Comparison of ENCODE assay signal across 29 cellular contexts in genomic region chr15:73744293-73744692, GRCh38. TPM values are rescaled to one million over a fixed set of nuclear protein-coding genes. Genes with fewer than 3 reads are reported as not detected.
"Had no signal": no experiment of that assay in that cellular context is flagged by ENCODE, and none has a peak within 500 bp of the region (broad histone marks: within the 10 kb centered on the region; RNA-seq: fewer than 3 reads in every experiment).

No MANE protein-coding gene starts in this region.

- H3K27ac Mint-ChIP-seq: activated CD8-positive, alpha-beta T cell treated with anti-CD3 and anti-CD28 coated beads, Interleukin-2, amount 10 ng/mL, durations not matched to agents 7 days and 5 days; activated naive CD4-positive, alpha-beta T cell treated with anti-CD3 and anti-CD28 coated beads, Interleukin-2, amount 50 U/mL, for 24 hours; activated T-helper 1 cell treated with anti-CD3 and anti-CD28 coated beads, Interleukin-12 subunit alpha, Interleukin-12 subunit beta, Interleukin-2, Interleukin-4 antibody, amounts not matched to agents 30 ng/mL and 10 ng/mL and 1 ng/mL, durations not matched to agents 14 hours and 24 hours and 36 hours had no signal

- H3K9me3 ChIP-seq: Peyer's patch, SJCRH30, SK-N-SH had no signal

- DNase-seq: activated CD4-positive, alpha-beta T cell treated with anti-CD3 and anti-CD28 coated beads for 4 hours; activated CD4-positive, alpha-beta T cell treated with anti-CD3 and anti-CD28 coated beads, Interleukin-2, amount 50 U/mL, for 4 hours; activated CD8-positive, alpha-beta memory T cell treated with anti-CD3 and anti-CD28 coated beads, Interleukin-2, amount 50 U/mL, for 48 hours; activated CD8-positive, alpha-beta T cell treated with anti-CD3 and anti-CD28 coated beads, Interleukin-2, amount 10 ng/mL, durations not matched to agents 7 days and 5 days; activated effector memory CD4-positive, alpha-beta T cell treated with Interleukin-2 at 50 U/mL for 16 hours; activated naive CD4-positive, alpha-beta T cell; activated T-cell treated with anti-CD3 and anti-CD28 coated beads, Interleukin-2, amount 50 U/mL, for 1 hour; aorta; MM.1S; NCI-H1105; NCI-H1436; NCI-H187 treated with DMSO at 0.1 percent for 48 hours; NCI-H2081 treated with DMSO at 0.1 percent for 48 hours; NCI-H226; NCI-H510A; NCI-H526 treated with DMSO at 0.1 percent for 48 hours; Peyer's patch; Right ventricle myocardium superior; SJCRH30; SK-N-SH; T-helper 1 cell; WERI-Rb-1 had no signal

- H3K4me3 ChIP-seq: Peyer's patch, SJCRH30 had no signal

- H3K4me2 ChIP-seq: SK-N-SH had no signal

- H3K4me1 Mint-ChIP-seq: activated naive CD4-positive, alpha-beta T cell treated with anti-CD3 and anti-CD28 coated beads, Interleukin-2, amount 50 U/mL, for 24 hours; central memory CD8-positive, alpha-beta T cell had no signal

- H3K27me3 ChIP-seq: Peyer's patch had no signal

- H3K36me3 ChIP-seq: Peyer's patch, SJCRH30 had no signal

- H3K4me3 Mint-ChIP-seq: activated CD8-positive, alpha-beta T cell treated with anti-CD3 and anti-CD28 coated beads, Interleukin-2, amount 10 ng/mL, durations not matched to agents 7 days and 5 days; activated naive CD4-positive, alpha-beta T cell treated with anti-CD3 and anti-CD28 coated beads, Interleukin-2, amount 50 U/mL, for 24 hours; activated T-helper 1 cell treated with anti-CD3 and anti-CD28 coated beads, Interleukin-12 subunit alpha, Interleukin-12 subunit beta, Interleukin-2, Interleukin-4 antibody, amounts not matched to agents 30 ng/mL and 10 ng/mL and 1 ng/mL, durations not matched to agents 14 hours and 24 hours and 36 hours; central memory CD8-positive, alpha-beta T cell had no signal

- H3K27ac ChIP-seq: Peyer's patch, RWPE1, SJCRH30, WERI-Rb-1 had no signal

- H3K36me3 Mint-ChIP-seq: activated naive CD4-positive, alpha-beta T cell treated with anti-CD3 and anti-CD28 coated beads, Interleukin-2, amount 50 U/mL, for 24 hours had no signal

- H3K4me1 ChIP-seq: Peyer's patch had no signal

- FAIRE-seq: bronchial epithelial cell had no signal

- H3K9ac ChIP-seq: SK-N-SH had no signal

- H3K9me3 Mint-ChIP-seq: activated naive CD4-positive, alpha-beta T cell treated with anti-CD3 and anti-CD28 coated beads, Interleukin-2, amount 50 U/mL, for 24 hours; activated T-helper 1 cell treated with anti-CD3 and anti-CD28 coated beads, Interleukin-12 subunit alpha, Interleukin-12 subunit beta, Interleukin-2, Interleukin-4 antibody, amounts not matched to agents 30 ng/mL and 10 ng/mL and 1 ng/mL, durations not matched to agents 14 hours and 24 hours and 36 hours; central memory CD8-positive, alpha-beta T cell had no signal

- ATAC-seq: activated CD4-positive, CD25-positive, alpha-beta regulatory T cell treated with anti-CD3 and anti-CD28 coated beads, Interleukin-2, amount 50 U/mL, for 24 hours; activated CD8-positive, alpha-beta T cell treated with anti-CD3 and anti-CD28 coated beads, Interleukin-2, amount 10 ng/mL, durations not matched to agents 7 days and 5 days had no signal

RNA-seq across cellular contexts. Expression of gene INSYN1, which starts 8.9 kb away (rescaled TPM):
- total RNA-seq: activated CD8-positive, alpha-beta T cell treated with anti-CD3 and anti-CD28 coated beads, Interleukin-2, amount 10 ng/mL, durations not matched to agents 7 days and 5 days; activated T-helper 1 cell treated with anti-CD3 and anti-CD28 coated beads, Interleukin-12 subunit alpha, Interleukin-12 subunit beta, Interleukin-2, Interleukin-4 antibody, amounts not matched to agents 30 ng/mL and 10 ng/mL and 1 ng/mL, durations not matched to agents 14 hours and 24 hours and 36 hours; SJCRH30; T-helper 2 cell treated with Interferon-gamma antibody and Interleukin-4, amounts not matched to agents 100 ng/mL and 5 ng/mL, for 36 hours had no signal
